Comparison of ENCODE assay signal across 10 cellular contexts in genomic region chr2:128602699-128603101, GRCh38.
"Had no signal": no experiment of that assay in that cellular context is flagged by ENCODE, and none has a peak within 500 bp of the region (broad histone marks: within the 10 kb centered on the region; RNA-seq: fewer than 3 reads in every experiment).

No MANE protein-coding gene starts in this region.

- H3K27ac ChIP-seq: tibial artery, vagina had no signal

- H3K9me3 ChIP-seq: tibial artery, vagina had no signal

- H3K36me3 ChIP-seq: tibial artery, vagina had no signal

- H3K4me1 ChIP-seq: vagina had no signal

- ATAC-seq: activated T-helper 17 cell treated with anti-CD3 and anti-CD28 coated beads, Interleukin-2, amount 50 U/mL, for 72 hours had no signal

- DNase-seq: activated CD4-positive, alpha-beta T cell treated with anti-CD3 and anti-CD28 coated beads for 1 hour; activated CD4-positive, alpha-beta T cell treated with anti-CD3 and anti-CD28 coated beads, Interleukin-2, amount 50 U/mL, for 48 hours; amygdala; endodermal cell; hypothalamus; left cardiac atrium; nephron progenitor cell had no signal

- H3K4me3 ChIP-seq: tibial artery, vagina had no signal

- H3K27me3 ChIP-seq: tibial artery, vagina had no signal
